In genomic region chr9:89941875-89942274, GRCh38 we compare ENCODE assay signal across 1 cellular context.
TF ChIP-seq lines count a peak whose summit lies in the region.

No MANE protein-coding gene starts in this region.

TF ChIP-seq in HEK293, 187 proteins besides CTCF, POLR2A, EP300 and RAD21 (continued from another document):
- TF ChIP-seq ZNF311 (tag by site-specific recombination; IDR thresholded peaks at IDR 0.05; ENCODE audit: borderline replicate concordance) (no peak), ZBTB17 (tag by site-specific recombination; IDR thresholded peaks at IDR 0.05) (no peak), ZFP37 (tag by site-specific recombination; IDR thresholded peaks at IDR 0.05) (no peak), ZNF121 (tag by site-specific recombination; IDR thresholded peaks at IDR 0.05) (no peak), KLF17 (tag by site-specific recombination; IDR thresholded peaks at IDR 0.05) (no peak), ZFP41 (tag by site-specific recombination; IDR thresholded peaks at IDR 0.05; ENCODE audit: borderline replicate concordance) (no peak), ZNF112 (tag by site-specific recombination; IDR thresholded peaks at IDR 0.05) (no peak), PATZ1 (tag by site-specific recombination; IDR thresholded peaks at IDR 0.05) (peak; percentile 37; the same call in 1 of the 2 replicates), ZBTB8A (tag by site-specific recombination; IDR thresholded peaks at IDR 0.05) (no peak), ZNF391 (tag by site-specific recombination; IDR thresholded peaks at IDR 0.05; ENCODE audit: borderline replicate concordance, low read depth) (no peak), ZNF639 (tag by site-specific recombination; IDR thresholded peaks at IDR 0.05) (0 out of 2 replicates have a peak, but pooled peaks have one; percentile 34), ZNF629 (tag by site-specific recombination; IDR thresholded peaks at IDR 0.05) (peak; percentile 83), WT1 (tag by site-specific recombination; IDR thresholded peaks at IDR 0.05) (peak; percentile 64), ZNF404 (tag by site-specific recombination; IDR thresholded peaks at IDR 0.05) (no peak), ZNF843 (tag by site-specific recombination; IDR thresholded peaks at IDR 0.05) (peak; percentile 72; the same call in 1 of the 2 replicates), PRDM6 (tag by site-specific recombination; IDR thresholded peaks at IDR 0.05) (peak; percentile 50; the same call in 1 of the 2 replicates), ZNF26 (tag by site-specific recombination; IDR thresholded peaks at IDR 0.05) (no peak), ZSCAN18 (tag by site-specific recombination; IDR thresholded peaks at IDR 0.05) (no peak), KLF10 (tag by site-specific recombination; IDR thresholded peaks at IDR 0.05) (no peak), ZNF660 (tag by site-specific recombination; IDR thresholded peaks at IDR 0.05) (0 out of 2 replicates have a peak, but pooled peaks have one; percentile 59), KLF8 (tag by site-specific recombination; IDR thresholded peaks at IDR 0.05) (0 out of 2 replicates have a peak, but pooled peaks have one; percentile 42), ZNF366 (tag by site-specific recombination; conservative IDR thresholded peaks at IDR 0.05) (peak; percentile 56), ZBTB48 (tag by site-specific recombination; IDR thresholded peaks at IDR 0.05) (no peak), SP3 (tag by site-specific recombination; IDR thresholded peaks at IDR 0.05) (no peak), ZXDB (tag by site-specific recombination; IDR thresholded peaks at IDR 0.05) (peak; percentile 52; the same call in 1 of the 2 replicates), ZBTB20 (tag by site-specific recombination; IDR thresholded peaks at IDR 0.05) (no peak), ZNF623 (tag by site-specific recombination; IDR thresholded peaks at IDR 0.05) (no peak), ZSCAN30 (tag by site-specific recombination; IDR thresholded peaks at IDR 0.05) (peak; percentile 13; the same call in 1 of the 2 replicates), ZNF76 (tag by site-specific recombination; IDR thresholded peaks at IDR 0.05; ENCODE audit: borderline replicate concordance, low read depth) (no peak), ZNF19 (tag by site-specific recombination; IDR thresholded peaks at IDR 0.05; ENCODE audit: low read depth) (no peak), ZNF785 (tag by site-specific recombination; IDR thresholded peaks at IDR 0.05) (no peak), ZNF335 (tag by site-specific recombination; conservative IDR thresholded peaks at IDR 0.05) (no peak), TSHZ1 (tag by site-specific recombination; IDR thresholded peaks at IDR 0.05; ENCODE audit: borderline replicate concordance) (peak; percentile 34; the same call in 1 of the 2 replicates), PRDM1 (tag by site-specific recombination; IDR thresholded peaks at IDR 0.05) (peak; percentile 52; the same call in 1 of the 2 replicates), ZNF654 (tag by site-specific recombination; IDR thresholded peaks at IDR 0.05; ENCODE audit: low read depth) (no peak), ZNF518A (tag by site-specific recombination; conservative IDR thresholded peaks at IDR 0.05; ENCODE audit: low read depth) (no peak), OSR2 (tag by site-specific recombination; IDR thresholded peaks at IDR 0.05) (peak; percentile 45; the same call in 1 of the 2 replicates), ZNF341 (tag by site-specific recombination; IDR thresholded peaks at IDR 0.05; ENCODE audit: low read depth) (no peak), ZNF133 (tag by site-specific recombination; IDR thresholded peaks at IDR 0.05) (no peak), HIC1 (tag by site-specific recombination; IDR thresholded peaks at IDR 0.05) (peak; percentile 31; the same call in 1 of the 2 replicates), ZNF184 (tag by site-specific recombination; IDR thresholded peaks at IDR 0.05) (no peak)
